Comparison of ENCODE assay signal across 16 cellular contexts in the genomic region with DNA sequence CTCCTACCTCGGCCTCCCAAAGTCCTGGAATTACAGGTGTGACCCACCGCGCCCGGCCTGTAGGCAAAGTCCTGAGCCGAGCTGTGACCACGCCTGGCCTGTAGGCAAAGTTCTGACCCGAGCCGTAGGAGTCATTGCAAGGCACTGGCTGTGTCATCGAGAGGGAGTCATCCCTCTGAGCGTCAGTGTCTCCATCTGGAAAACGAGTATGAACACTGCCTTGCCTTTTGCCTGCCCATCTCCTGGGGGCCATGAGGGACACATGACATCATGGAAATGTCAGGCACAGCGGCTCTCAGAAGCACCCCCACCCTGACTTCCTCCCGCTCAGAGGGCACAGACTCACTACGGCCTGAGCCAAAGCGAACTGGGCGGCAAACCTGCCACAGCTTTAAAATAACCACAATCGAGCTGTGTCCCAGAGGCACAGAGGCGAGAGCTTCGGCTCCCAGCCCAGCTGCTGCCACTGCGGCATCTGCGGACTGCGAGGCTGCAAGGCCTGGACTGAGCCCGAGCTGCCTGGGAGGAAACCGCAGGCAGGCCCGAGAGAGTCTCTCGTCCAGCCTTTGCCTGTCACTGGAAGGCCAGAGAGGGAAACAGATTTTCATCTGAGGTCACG. TPM values are rescaled to one million over a fixed set of nuclear protein-coding genes. Genes with fewer than 3 reads are reported as not detected.
DNase-seq lines count a peak whose midpoint lies in the region; ATAC-seq and TF ChIP-seq lines count a peak whose summit lies in the region.
"Had no signal": no experiment of that assay in that cellular context is flagged by ENCODE, and none has a peak within 500 bp of the region (broad histone marks: within the 10 kb centered on the region; RNA-seq: fewer than 3 reads in every experiment).

No MANE protein-coding gene starts in this region.

- H3K27ac Mint-ChIP-seq in T-helper 17 cell, result no peak overlapping the region
- H3K27ac Mint-ChIP-seq in activated CD4-positive, alpha-beta memory T cell treated with anti-CD3 and anti-CD28 coated beads for 36 hours, result no peak overlapping the region
- H3K27ac Mint-ChIP-seq: activated naive CD8-positive, alpha-beta T cell treated with anti-CD3 and anti-CD28 coated beads, Interleukin-2, amount 50 U/mL, for 24 hours had no signal

- no peak overlapping the region for H3K27ac ChIP-seq in fibroblast of lung (ENCODE audit: insufficient read depth, low read length)
- peak overlapping the region; percentile 84 to 90 for H3K27ac ChIP-seq in mucosa of rectum (ENCODE audit: low read depth in 2 of 2, low read length in 2 of 2)

- H3K4me2 ChIP-seq in fibroblast of lung (ENCODE audit: extremely low read depth, insufficient read depth, low read length), result no peak overlapping the region

- no peaks in the 10 kb centered on the region for H3K36me3 ChIP-seq in fibroblast of lung (ENCODE audit: control insufficient read depth, insufficient read depth, low read length)
- H3K36me3 ChIP-seq in mucosa of rectum (ENCODE audit: control insufficient read depth in 2 of 2, insufficient read depth in 2 of 2, low read length in 2 of 2), result no peaks in the 10 kb centered on the region
- H3K36me3 ChIP-seq: ovary had no signal

- H3K4me3 ChIP-seq in fibroblast of lung (replicated peaks in 1 of 4; ENCODE audit: control extremely low read depth in 1 of 4, insufficient read depth in 1 of 4, low read depth in 3 of 4, low read length in 4 of 4) (no peak overlapping the region), mucosa of rectum (ENCODE audit: low read length in 2 of 2) (peak overlapping the region in 1 of 2 donors; percentile 39)
- H3K4me3 ChIP-seq: ovary had no signal

- H3K4me1 ChIP-seq in fibroblast of lung (ENCODE audit: control insufficient read depth, extremely low read depth, insufficient read depth, low read length), result no peaks in the 10 kb centered on the region
- H3K4me1 ChIP-seq in mucosa of rectum (ENCODE audit: control insufficient read depth in 2 of 2, insufficient read depth in 2 of 2, low read length in 2 of 2), result peaks cover 6 to 20% of the 10 kb centered on the region in 2 donors

- no peak for TF ChIP-seq CTCF in fibroblast of lung (conservative IDR thresholded peaks at IDR 0.05 in 1 of 2, IDR thresholded peaks at IDR 0.05 in 1 of 2; ENCODE audit: low read depth in 1 of 2, low read length in 2 of 2)

- H3K9me3 ChIP-seq in fibroblast of lung (ENCODE audit: control insufficient read depth, insufficient read depth, low read depth, low read length) (no peaks in the 10 kb centered on the region), mucosa of rectum (ENCODE audit: control insufficient read depth in 2 of 2, low read length in 2 of 2) (no peaks in the 10 kb centered on the region), T-helper 17 cell (ENCODE audit: control insufficient read depth, low read length, poor library complexity, severe bottlenecking) (no peaks in the 10 kb centered on the region)
- H3K9me3 ChIP-seq: ovary had no signal

- H3K36me3 Mint-ChIP-seq in T-helper 17 cell (ENCODE audit: low read depth), result no peaks in the 10 kb centered on the region
- H3K36me3 Mint-ChIP-seq in activated CD4-positive, alpha-beta memory T cell treated with anti-CD3 and anti-CD28 coated beads for 36 hours, result no peaks in the 10 kb centered on the region
- H3K36me3 Mint-ChIP-seq: CD14-positive monocyte had no signal

- no peaks in the 10 kb centered on the region for H3K9me3 Mint-ChIP-seq in activated CD4-positive, alpha-beta memory T cell treated with anti-CD3 and anti-CD28 coated beads for 36 hours
- H3K9me3 Mint-ChIP-seq: activated naive CD8-positive, alpha-beta T cell treated with anti-CD3 and anti-CD28 coated beads, Interleukin-2, amount 50 U/mL, for 24 hours; CD14-positive monocyte had no signal

- no peak for ATAC-seq in T-helper 17 cell
- ATAC-seq in HG02571 (IDR thresholded peaks at IDR 0.05; ENCODE audit: unreplicated experiment), result no peak
- ATAC-seq: activated naive CD8-positive, alpha-beta T cell treated with anti-CD3 and anti-CD28 coated beads, Interleukin-2, amount 50 U/mL, for 24 hours had no signal

- CTCF ChIA-PET in activated CD4-positive, alpha-beta memory T cell treated with anti-CD3 and anti-CD28 coated beads for 36 hours (lab: Charles Lee), result no interaction called here

- H4K20me1 ChIP-seq in fibroblast of lung (ENCODE audit: control insufficient read depth, extremely low read depth, insufficient read depth, low read length), result no peaks in the 10 kb centered on the region

- H3K9ac ChIP-seq in fibroblast of lung (ENCODE audit: insufficient read depth, low read length), result no peak overlapping the region
- peak overlapping the region; percentile 52 to 59 for H3K9ac ChIP-seq in mucosa of rectum (ENCODE audit: low read depth in 1 of 2, low read length in 2 of 2)

- intact Hi-C loops in activated CD4-positive, alpha-beta memory T cell treated with anti-CD3 and anti-CD28 coated beads for 36 hours (cut with micrococcal nuclease), result no loop called here

- no peaks in the 10 kb centered on the region for H3K79me2 ChIP-seq in fibroblast of lung (ENCODE audit: control insufficient read depth, insufficient read depth, low read length)

- H3K4me1 Mint-ChIP-seq in T-helper 17 cell, result peaks cover 2% of the 10 kb centered on the region
- H3K4me1 Mint-ChIP-seq in activated CD4-positive, alpha-beta memory T cell treated with anti-CD3 and anti-CD28 coated beads for 36 hours (ENCODE audit: low read depth), result no peaks in the 10 kb centered on the region
- H3K4me1 Mint-ChIP-seq: activated naive CD8-positive, alpha-beta T cell treated with anti-CD3 and anti-CD28 coated beads, Interleukin-2, amount 50 U/mL, for 24 hours had no signal

- H2AFZ ChIP-seq in fibroblast of lung (ENCODE audit: low read length), result peak overlapping the region; percentile 49

- H3K4me3 Mint-ChIP-seq in T-helper 17 cell, result no peak overlapping the region
- no peak overlapping the region for H3K4me3 Mint-ChIP-seq in activated CD4-positive, alpha-beta memory T cell treated with anti-CD3 and anti-CD28 coated beads for 36 hours
- H3K4me3 Mint-ChIP-seq: activated naive CD8-positive, alpha-beta T cell treated with anti-CD3 and anti-CD28 coated beads, Interleukin-2, amount 50 U/mL, for 24 hours had no signal

- POLR2A ChIA-PET in activated CD4-positive, alpha-beta memory T cell treated with anti-CD3 and anti-CD28 coated beads for 36 hours (lab: Charles Lee), result no interaction called here

- DNase-seq in LHCN-M2 (ENCODE audit: low read depth) (peak; percentile 63), fibroblast of lung (ENCODE audit: low read depth in 2 of 2) (no peak), stromal cell of bone marrow (ENCODE audit: low read depth) (peak; percentile 29), T-helper 17 cell (no peak)
- DNase-seq in stimulated activated CD4-positive, alpha-beta T cell treated with anti-CD3 and anti-CD28 coated beads, Interleukin-4, amount 100 ng/mL, for 24 hours, result no peak
- DNase-seq in activated CD4-positive, alpha-beta memory T cell treated with anti-CD3 and anti-CD28 coated beads for 36 hours, result no peak
- DNase-seq: activated CD8-positive, alpha-beta memory T cell treated with anti-CD3 and anti-CD28 coated beads, Interleukin-2, amount 50 U/mL, for 48 hours; activated naive CD8-positive, alpha-beta T cell treated with anti-CD3 and anti-CD28 coated beads, Interleukin-2, amount 50 U/mL, for 24 hours; GDM1; NCI-H2107; stimulated activated CD4-positive, alpha-beta T cell treated with anti-CD3 and anti-CD28 coated beads, Interleukin-4, amount 100 ng/mL, for 4 hours; stimulated activated naive CD4-positive, alpha-beta T cell had no signal

- peaks cover 3% of the 10 kb centered on the region for H3K27me3 ChIP-seq in fibroblast of lung (ENCODE audit: control insufficient read depth, insufficient read depth, low read length)
- H3K27me3 ChIP-seq in mucosa of rectum (ENCODE audit: control insufficient read depth in 2 of 2, insufficient read depth in 2 of 2, low read length in 2 of 2), result no peaks in the 10 kb centered on the region
- H3K27me3 ChIP-seq: ovary had no signal

- H3K27me3 Mint-ChIP-seq in T-helper 17 cell, result peaks cover 20% of the 10 kb centered on the region
- peaks cover 2% of the 10 kb centered on the region for H3K27me3 Mint-ChIP-seq in activated CD4-positive, alpha-beta memory T cell treated with anti-CD3 and anti-CD28 coated beads for 36 hours
- H3K27me3 Mint-ChIP-seq: activated naive CD8-positive, alpha-beta T cell treated with anti-CD3 and anti-CD28 coated beads, Interleukin-2, amount 50 U/mL, for 24 hours had no signal

RNA-seq across cellular contexts. Expression of a gene that starts 50.8 kb away (rescaled TPM):
- total RNA-seq in LHCN-M2 (2014; rRNA removed) (18.1 and 22.0 TPM in 2 replicates), fibroblast of lung (2.1 and 3.0 TPM in 2 replicates), T-helper 17 cell (1 to 10 TPM; 1.3 to 3.5 TPM)
- polyA plus RNA-seq in LHCN-M2 (2012), result 9.2 TPM
- polyA plus RNA-seq in fibroblast of lung, result 0.49 and 0.56 TPM in 2 replicates
- 0.41 and 1.0 TPM in 2 replicates for polyA plus RNA-seq in fibroblast of lung (2012)
- 1.0 and 4.3 TPM in 2 replicates for polyA minus RNA-seq in fibroblast of lung (ENCODE audit: low replicate concordance)
- 1 to 10 TPM; 1.7 to 3.0 TPM for total RNA-seq in activated CD4-positive, alpha-beta memory T cell treated with anti-CD3 and anti-CD28 coated beads for 36 hours

Comparison
In these comparisons a context has a peak if more than half of its experiments do, and no peak if none do; other contexts are left out.
1. DNase-seq: peak in LHCN-M2 (single experiment) and stromal cell of bone marrow (single experiment); none in fibroblast of lung (0 of 2), T-helper 17 cell (0 of 3), stimulated activated CD4-positive, alpha-beta T cell treated with anti-CD3 and anti-CD28 coated beads, Interleukin-4, amount 100 ng/mL, for 24 hours (single experiment) and activated CD4-positive, alpha-beta memory T cell treated with anti-CD3 and anti-CD28 coated beads for 36 hours (single experiment).